ENCODE assay signal across 8 cellular contexts in genomic region chr17:43359469-43360105, GRCh38. TPM values are rescaled to one million over a fixed set of nuclear protein-coding genes. Genes with fewer than 3 reads are reported as not detected.
DNase-seq lines count a peak whose midpoint lies in the region; ATAC-seq and TF ChIP-seq lines count a peak whose summit lies in the region.

No MANE protein-coding gene starts in this region.

- peak overlapping the region; percentile 92 for H3K27ac ChIP-seq in ACC112 (ENCODE audit: low read depth, low read length)
- no peak overlapping the region for H3K27ac ChIP-seq in HUES64 (ENCODE audit: low read depth, low read length)

- CTCF ChIA-PET in MCF 10A (lab: Yijun Ruan, JAX): interaction anchor here (1.3 to 1.6 kb wide), 2 partner anchors 34 to 124 kb away, joined by 3 to 5 read pairs; partner anchors contain the start of gene DHX8

- H3K79me2 ChIP-seq in ACC112 (ENCODE audit: control insufficient read depth, insufficient read depth, low read length, unreplicated experiment): peaks cover 62% of the 10 kb centered on the region

- H3K4me3 Mint-ChIP-seq in MCF 10A (ENCODE audit: unreplicated experiment) (peak overlapping the region; percentile 79), naive B cell (peak overlapping the region; percentile 87 to 97 (median 94))

- H3K4me1 Mint-ChIP-seq in MCF 10A (ENCODE audit: insufficient read depth, unreplicated experiment) (peaks cover 26% of the 10 kb centered on the region), naive B cell (peaks cover 20 to 34% (median 33%) of the 10 kb centered on the region in 3 donors)

- DNase-seq in MCF 10A (ENCODE audit: unreplicated experiment) (no peak), naive B cell (no peak), C1 segment of cervical spinal cord (lab: John Stamatoyannopoulos, UW) (no peak), NCI-H2196 treated with DMSO at 0.1 percent for 48 hours (lab: John Stamatoyannopoulos, UW; ENCODE audit: unreplicated experiment) (no peak)

- peak overlapping the region; percentile 86 for H3K4me3 ChIP-seq in ACC112 (ENCODE audit: low read depth, low read length)
- H3K4me3 ChIP-seq in HUES64 (ENCODE audit: low read length): peak overlapping the region; percentile 60

- H3K9me3 ChIP-seq in HUES64 (ENCODE audit: insufficient read depth, low read depth, low read length): no peaks in the 10 kb centered on the region

- no peak overlapping the region for H2AFZ ChIP-seq in ACC112 (ENCODE audit: low read length, unreplicated experiment)

- TF ChIP-seq CTCF in MCF 10A (IDR thresholded peaks at IDR 0.05; ENCODE audit: unreplicated experiment): no peak

- POLR2A ChIA-PET in MCF 10A (lab: Yijun Ruan, JAX): interaction anchor here (0.7 to 6.7 kb wide), 15 partner anchors 9 to 333 kb away, joined by 3 to 167 read pairs (median 18); partner anchors contain the start of genes ARL4D and DHX8

- H3K9ac ChIP-seq in HUES64 (ENCODE audit: low read depth, low read length): no peak overlapping the region

- peaks cover 29% of the 10 kb centered on the region for H3K4me1 ChIP-seq in ACC112 (ENCODE audit: control insufficient read depth, insufficient read depth, low read length, unreplicated experiment)
- peaks cover 6% of the 10 kb centered on the region for H3K4me1 ChIP-seq in HUES64 (ENCODE audit: insufficient read depth, low read length)

- H3K27me3 Mint-ChIP-seq in MCF 10A (ENCODE audit: insufficient read depth, unreplicated experiment) (no peaks in the 10 kb centered on the region), naive B cell (peaks cover 0 to 7% (median 6%) of the 10 kb centered on the region in 3 donors)

- peaks cover 23% of the 10 kb centered on the region for H3K36me3 Mint-ChIP-seq in MCF 10A (ENCODE audit: insufficient read depth, unreplicated experiment)
- peaks cover 0 to 8% of the 10 kb centered on the region in 2 donors for H3K36me3 Mint-ChIP-seq in naive B cell

- WGBS in HUES64: 77% methylated on average over 17 of the region's 17 CpGs

- H3K27me3 ChIP-seq in ACC112 (ENCODE audit: insufficient read depth, low read length) (no peaks in the 10 kb centered on the region), HUES64 (ENCODE audit: insufficient read depth, low read length) (peaks cover 64% of the 10 kb centered on the region)

- H3K9me3 Mint-ChIP-seq in MCF 10A (ENCODE audit: unreplicated experiment) (no peaks in the 10 kb centered on the region), naive B cell (peaks cover 0 to 5% (median 2%) of the 10 kb centered on the region in 7 donors)

- H3K27ac Mint-ChIP-seq in MCF 10A (ENCODE audit: low read depth, unreplicated experiment): peak overlapping the region; percentile 100
- peak overlapping the region; percentile 100 for H3K27ac Mint-ChIP-seq in naive B cell

- ATAC-seq in naive B cell (ENCODE audit: low read depth in 2 of 2): no peak
- ATAC-seq in HG03432 (IDR thresholded peaks at IDR 0.05; ENCODE audit: unreplicated experiment): no peak
- ATAC-seq in HG02623 (IDR thresholded peaks at IDR 0.05; ENCODE audit: unreplicated experiment): no peak

- intact Hi-C loops in MCF 10A (cut with micrococcal nuclease): no loop called here

- no TSS peak for BruUV-seq in MCF 10A (replicated peaks; lab: Mats Ljungman, UMichigan)

- H3K36me3 ChIP-seq in ACC112 (ENCODE audit: insufficient read depth, low read length): peaks cover 3% of the 10 kb centered on the region; the same call in 1 of the 2 replicates
- no peaks in the 10 kb centered on the region for H3K36me3 ChIP-seq in HUES64 (ENCODE audit: insufficient read depth, low read length)

RNA-seq across cellular contexts. Expression of gene ARL4D, which starts 39.2 kb away (rescaled TPM):
- polyA plus RNA-seq in HUES64 (2013, experiment 1 of 2): 6.8 TPM
- 8.7 TPM for polyA plus RNA-seq in HUES64 (2013, experiment 2 of 2)
- total RNA-seq in MCF 10A (2022): 33.5 and 38.8 TPM in 2 replicates
- 1 to 10 TPM; 1.4 to 5.7 (median 3.8) TPM for polyA plus RNA-seq in naive B cell (ENCODE audit: low read depth in 6 of 6)
